Comparison of ENCODE assay signal across 19 cellular contexts in genomic region chr7:88214456-88214855, GRCh38. TPM values are rescaled to one million over a fixed set of nuclear protein-coding genes. Genes with fewer than 3 reads are reported as not detected.
DNase-seq lines count a peak whose midpoint lies in the region; ATAC-seq, FAIRE-seq and TF ChIP-seq lines count a peak whose summit lies in the region.
"Had no signal": no experiment of that assay in that cellular context is flagged by ENCODE, and none has a peak within 500 bp of the region (broad histone marks: within the 10 kb centered on the region; RNA-seq: fewer than 3 reads in every experiment).

No MANE protein-coding gene starts in this region.

- no peaks in the 10 kb centered on the region for H3K27me3 ChIP-seq in ovary
- H3K27me3 ChIP-seq: BE2C, Peyer's patch, SJCRH30 had no signal

- H3K4me1 ChIP-seq in kidney (ENCODE audit: control insufficient read depth in 1 of 2, insufficient read depth in 1 of 2, low read depth in 1 of 2, low read length in 2 of 2) (peaks cover 3% of the 10 kb centered on the region in 2 donors), ovary (ENCODE audit: insufficient read depth) (peaks cover 5% of the 10 kb centered on the region)
- H3K4me1 ChIP-seq: BE2C, SJCRH30 had no signal

- 96 to 98% (median 97%) methylated on average over 2 of the region's 2 CpGs for WGBS in ovary, 3 donors

- peaks cover 16 to 27% of the 10 kb centered on the region in 2 donors for H3K36me3 ChIP-seq in kidney (ENCODE audit: control insufficient read depth in 1 of 2, insufficient read depth in 2 of 2, low read length in 2 of 2)
- no peaks in the 10 kb centered on the region for H3K36me3 ChIP-seq in ovary

- TF ChIP-seq CTCF in kidney (IDR thresholded peaks at IDR 0.05; ENCODE audit: borderline replicate concordance, extremely low read depth, insufficient read depth) (no peak), ovary (IDR thresholded peaks at IDR 0.05) (no peak)

- no peak overlapping the region for H3K9ac ChIP-seq in kidney (ENCODE audit: low read length in 2 of 2)

- peak; percentile 96 for FAIRE-seq in A204.1 (lab: Jason Lieb, UNC)
- FAIRE-seq in GM19239 (lab: Jason Lieb, UNC): peak; percentile 14
- FAIRE-seq in TTC549 (lab: Jason Lieb, UNC): peak; percentile 72
- peak; percentile 96 for FAIRE-seq in kidney (lab: Jason Lieb, UNC)
- FAIRE-seq: A549, GM12891 had no signal

- intact Hi-C loops in kidney (cut with DNase I): no loop called here
- intact Hi-C loops in ovary (cut with DNase I): no loop called here

- no peak overlapping the region for H3K4me3 ChIP-seq in kidney (ENCODE audit: low read length in 2 of 2)
- no peak overlapping the region for H3K4me3 ChIP-seq in ovary
- H3K4me3 ChIP-seq: A549, Peyer's patch, SJCRH30 had no signal

- TF ChIP-seq EP300 in ovary (IDR thresholded peaks at IDR 0.05): no peak

- H3K9me3 ChIP-seq in kidney (ENCODE audit: control insufficient read depth in 1 of 2, low read length in 2 of 2): no peaks in the 10 kb centered on the region
- no peaks in the 10 kb centered on the region for H3K9me3 ChIP-seq in ovary
- H3K9me3 ChIP-seq: A549, BE2C, Peyer's patch, SJCRH30 had no signal

- ATAC-seq in GM19452 (IDR thresholded peaks at IDR 0.05; ENCODE audit: unreplicated experiment): no peak
- ATAC-seq: A549 had no signal

- DNase-seq in GM19239 (ENCODE audit: insufficient read length, low spot score) (no peak), kidney (no peak), ovary (no peak)
- DNase-seq in activated CD8-positive, alpha-beta memory T cell treated with anti-CD3 and anti-CD28 coated beads, Interleukin-2, amount 50 U/mL, for 48 hours: no peak
- DNase-seq: BE2C, COR-L47, DMS79 treated with DMSO at 0.1 percent for 48 hours, Karpas-422, NCI-H1694, NCI-H2081, NCI-H2171 treated with DMSO at 0.1 percent for 48 hours, NCI-H526, Peyer's patch, SJCRH30 had no signal

- H3K27ac ChIP-seq in kidney (ENCODE audit: low read depth in 2 of 2, low read length in 2 of 2) (no peak overlapping the region), ovary (no peak overlapping the region)
- H3K27ac ChIP-seq: A549, Peyer's patch, SJCRH30 had no signal

- TF ChIP-seq POLR2A in ovary (IDR thresholded peaks at IDR 0.05): no peak

RNA-seq across cellular contexts. Expression of gene SRI, which starts 5.4 kb away (rescaled TPM):
- total RNA-seq in kidney: 141 TPM
- 148 TPM for polyA plus RNA-seq in kidney (ENCODE audit: insufficient read depth, low read depth, low replicate concordance)
- 100 to 1,000 TPM in 2 of 7 donors, 10 to 100 TPM in 5; 45.4 to 104 (median 82.4) TPM for total RNA-seq in ovary
- polyA plus RNA-seq in ovary: 100 to 1,000 TPM in 1 of 2 donors, 10 to 100 TPM in 1; 65.8 to 151 TPM
